In the genomic region with DNA sequence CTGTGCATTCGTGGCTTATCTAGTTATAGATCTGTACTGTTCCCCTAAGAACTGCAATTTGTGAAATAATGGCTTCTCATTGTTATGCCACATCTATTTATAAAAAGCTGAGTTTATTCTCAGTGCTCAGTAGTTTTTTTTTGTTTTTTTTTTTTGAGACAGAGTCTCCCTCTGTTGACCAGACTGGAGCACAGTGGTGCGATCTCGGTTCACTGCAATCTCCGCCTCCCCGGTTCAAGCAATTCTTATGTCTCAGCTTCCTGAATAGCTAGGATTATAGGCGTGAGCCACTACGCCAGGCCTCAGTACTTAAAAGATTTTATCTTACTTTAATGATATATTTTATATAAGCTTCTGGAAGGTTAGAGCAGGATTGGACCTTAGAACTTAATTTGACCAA, we compare ENCODE assay signal across 1 cellular context.
TF ChIP-seq lines count a peak whose summit lies in the region.

No MANE protein-coding gene starts in this region.

TF ChIP-seq in GM23338, 12 proteins besides CTCF, POLR2A, EP300 and RAD21 (continued from another document):
- TF ChIP-seq, protein P1, sequence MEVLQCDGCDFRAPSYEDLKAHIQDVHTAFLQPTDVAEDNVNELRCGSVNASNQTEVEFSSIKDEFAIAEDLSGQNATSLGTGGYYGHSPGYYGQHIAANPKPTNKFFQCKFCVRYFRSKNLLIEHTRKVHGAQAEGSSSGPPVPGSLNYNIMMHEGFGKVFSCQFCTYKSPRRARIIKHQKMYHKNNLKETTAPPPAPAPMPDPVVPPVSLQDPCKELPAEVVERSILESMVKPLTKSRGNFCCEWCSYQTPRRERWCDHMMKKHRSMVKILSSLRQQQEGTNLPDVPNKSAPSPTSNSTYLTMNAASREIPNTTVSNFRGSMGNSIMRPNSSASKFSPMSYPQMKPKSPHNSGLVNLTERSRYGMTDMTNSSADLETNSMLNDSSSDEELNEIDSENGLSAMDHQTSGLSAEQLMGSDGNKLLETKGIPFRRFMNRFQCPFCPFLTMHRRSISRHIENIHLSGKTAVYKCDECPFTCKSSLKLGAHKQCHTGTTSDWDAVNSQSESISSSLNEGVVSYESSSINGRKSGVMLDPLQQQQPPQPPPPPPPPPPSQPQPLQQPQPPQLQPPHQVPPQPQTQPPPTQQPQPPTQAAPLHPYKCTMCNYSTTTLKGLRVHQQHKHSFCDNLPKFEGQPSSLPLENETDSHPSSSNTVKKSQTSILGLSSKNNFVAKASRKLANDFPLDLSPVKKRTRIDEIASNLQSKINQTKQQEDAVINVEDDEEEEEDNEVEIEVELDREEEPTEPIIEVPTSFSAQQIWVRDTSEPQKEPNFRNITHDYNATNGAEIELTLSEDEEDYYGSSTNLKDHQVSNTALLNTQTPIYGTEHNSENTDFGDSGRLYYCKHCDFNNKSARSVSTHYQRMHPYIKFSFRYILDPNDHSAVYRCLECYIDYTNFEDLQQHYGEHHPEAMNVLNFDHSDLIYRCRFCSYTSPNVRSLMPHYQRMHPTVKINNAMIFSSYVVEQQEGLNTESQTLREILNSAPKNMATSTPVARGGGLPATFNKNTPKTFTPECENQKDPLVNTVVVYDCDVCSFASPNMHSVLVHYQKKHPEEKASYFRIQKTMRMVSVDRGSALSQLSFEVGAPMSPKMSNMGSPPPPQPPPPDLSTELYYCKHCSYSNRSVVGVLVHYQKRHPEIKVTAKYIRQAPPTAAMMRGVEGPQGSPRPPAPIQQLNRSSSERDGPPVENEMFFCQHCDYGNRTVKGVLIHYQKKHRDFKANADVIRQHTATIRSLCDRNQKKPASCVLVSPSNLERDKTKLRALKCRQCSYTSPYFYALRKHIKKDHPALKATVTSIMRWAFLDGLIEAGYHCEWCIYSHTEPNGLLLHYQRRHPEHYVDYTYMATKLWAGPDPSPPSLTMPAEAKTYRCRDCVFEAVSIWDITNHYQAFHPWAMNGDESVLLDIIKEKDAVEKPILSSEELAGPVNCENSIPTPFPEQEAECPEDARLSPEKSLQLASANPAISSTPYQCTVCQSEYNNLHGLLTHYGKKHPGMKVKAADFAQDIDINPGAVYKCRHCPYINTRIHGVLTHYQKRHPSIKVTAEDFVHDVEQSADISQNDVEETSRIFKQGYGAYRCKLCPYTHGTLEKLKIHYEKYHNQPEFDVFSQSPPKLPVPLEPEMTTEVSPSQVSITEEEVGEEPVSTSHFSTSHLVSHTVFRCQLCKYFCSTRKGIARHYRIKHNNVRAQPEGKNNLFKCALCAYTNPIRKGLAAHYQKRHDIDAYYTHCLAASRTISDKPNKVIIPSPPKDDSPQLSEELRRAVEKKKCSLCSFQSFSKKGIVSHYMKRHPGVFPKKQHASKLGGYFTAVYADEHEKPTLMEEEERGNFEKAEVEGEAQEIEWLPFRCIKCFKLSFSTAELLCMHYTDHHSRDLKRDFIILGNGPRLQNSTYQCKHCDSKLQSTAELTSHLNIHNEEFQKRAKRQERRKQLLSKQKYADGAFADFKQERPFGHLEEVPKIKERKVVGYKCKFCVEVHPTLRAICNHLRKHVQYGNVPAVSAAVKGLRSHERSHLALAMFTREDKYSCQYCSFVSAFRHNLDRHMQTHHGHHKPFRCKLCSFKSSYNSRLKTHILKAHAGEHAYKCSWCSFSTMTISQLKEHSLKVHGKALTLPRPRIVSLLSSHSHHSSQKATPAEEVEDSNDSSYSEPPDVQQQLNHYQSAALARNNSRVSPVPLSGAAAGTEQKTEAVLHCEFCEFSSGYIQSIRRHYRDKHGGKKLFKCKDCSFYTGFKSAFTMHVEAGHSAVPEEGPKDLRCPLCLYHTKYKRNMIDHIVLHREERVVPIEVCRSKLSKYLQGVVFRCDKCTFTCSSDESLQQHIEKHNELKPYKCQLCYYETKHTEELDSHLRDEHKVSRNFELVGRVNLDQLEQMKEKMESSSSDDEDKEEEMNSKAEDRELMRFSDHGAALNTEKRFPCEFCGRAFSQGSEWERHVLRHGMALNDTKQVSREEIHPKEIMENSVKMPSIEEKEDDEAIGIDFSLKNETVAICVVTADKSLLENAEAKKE (CRISPR knock-in tag; IDR thresholded peaks at IDR 0.05): no peak
- TF ChIP-seq CREB1 (CRISPR knock-in tag; IDR thresholded peaks at IDR 0.05; ENCODE audit: low read depth): no peak
- no peak for TF ChIP-seq ZNF331 (CRISPR knock-in tag; IDR thresholded peaks at IDR 0.05; ENCODE audit: low read depth)
- TF ChIP-seq, protein P2, sequence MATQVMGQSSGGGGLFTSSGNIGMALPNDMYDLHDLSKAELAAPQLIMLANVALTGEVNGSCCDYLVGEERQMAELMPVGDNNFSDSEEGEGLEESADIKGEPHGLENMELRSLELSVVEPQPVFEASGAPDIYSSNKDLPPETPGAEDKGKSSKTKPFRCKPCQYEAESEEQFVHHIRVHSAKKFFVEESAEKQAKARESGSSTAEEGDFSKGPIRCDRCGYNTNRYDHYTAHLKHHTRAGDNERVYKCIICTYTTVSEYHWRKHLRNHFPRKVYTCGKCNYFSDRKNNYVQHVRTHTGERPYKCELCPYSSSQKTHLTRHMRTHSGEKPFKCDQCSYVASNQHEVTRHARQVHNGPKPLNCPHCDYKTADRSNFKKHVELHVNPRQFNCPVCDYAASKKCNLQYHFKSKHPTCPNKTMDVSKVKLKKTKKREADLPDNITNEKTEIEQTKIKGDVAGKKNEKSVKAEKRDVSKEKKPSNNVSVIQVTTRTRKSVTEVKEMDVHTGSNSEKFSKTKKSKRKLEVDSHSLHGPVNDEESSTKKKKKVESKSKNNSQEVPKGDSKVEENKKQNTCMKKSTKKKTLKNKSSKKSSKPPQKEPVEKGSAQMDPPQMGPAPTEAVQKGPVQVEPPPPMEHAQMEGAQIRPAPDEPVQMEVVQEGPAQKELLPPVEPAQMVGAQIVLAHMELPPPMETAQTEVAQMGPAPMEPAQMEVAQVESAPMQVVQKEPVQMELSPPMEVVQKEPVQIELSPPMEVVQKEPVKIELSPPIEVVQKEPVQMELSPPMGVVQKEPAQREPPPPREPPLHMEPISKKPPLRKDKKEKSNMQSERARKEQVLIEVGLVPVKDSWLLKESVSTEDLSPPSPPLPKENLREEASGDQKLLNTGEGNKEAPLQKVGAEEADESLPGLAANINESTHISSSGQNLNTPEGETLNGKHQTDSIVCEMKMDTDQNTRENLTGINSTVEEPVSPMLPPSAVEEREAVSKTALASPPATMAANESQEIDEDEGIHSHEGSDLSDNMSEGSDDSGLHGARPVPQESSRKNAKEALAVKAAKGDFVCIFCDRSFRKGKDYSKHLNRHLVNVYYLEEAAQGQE (IDR thresholded peaks at IDR 0.05; ENCODE audit: unreplicated experiment): no peak
- TF ChIP-seq JUNB (IDR thresholded peaks at IDR 0.05; ENCODE audit: unreplicated experiment): no peak
- no peak for TF ChIP-seq EZH2 (IDR thresholded peaks at IDR 0.05; ENCODE audit: low read depth, unreplicated experiment)
- no peak for TF ChIP-seq ZNF114 (CRISPR knock-in tag; IDR thresholded peaks at IDR 0.05)
- TF ChIP-seq NANOG (IDR thresholded peaks at IDR 0.05; ENCODE audit: borderline replicate concordance): no peak
